ENCODE assay signal across 21 cellular contexts in genomic region chr5:75239681-75240080, GRCh38. TPM values are rescaled to one million over a fixed set of nuclear protein-coding genes. Genes with fewer than 3 reads are reported as not detected.
A peak's percentile ranks its signal among the peaks of the same experiment; 100 is the strongest.
DNase-seq lines count a peak whose midpoint lies in the region; ATAC-seq, FAIRE-seq and TF ChIP-seq lines count a peak whose summit lies in the region.
"Had no signal": no experiment of that assay in that cellular context is flagged by ENCODE, and none has a peak within 500 bp of the region (broad histone marks: within the 10 kb centered on the region; RNA-seq: fewer than 3 reads in every experiment).

No MANE protein-coding gene starts in this region.

- no peaks in the 10 kb centered on the region for H3K9me1 ChIP-seq in keratinocyte (ENCODE audit: control insufficient read depth, extremely low read depth, insufficient read depth, low read length)

- H2AFZ ChIP-seq in mammary epithelial cell (ENCODE audit: low read depth, low read length) (peak overlapping the region; percentile 43), keratinocyte (ENCODE audit: control insufficient read depth, low read length) (no peak overlapping the region)

- H3K79me2 ChIP-seq in mammary epithelial cell (ENCODE audit: insufficient read depth, low read length) (no peaks in the 10 kb centered on the region), keratinocyte (ENCODE audit: control insufficient read depth, insufficient read depth, low read length) (no peaks in the 10 kb centered on the region)

- no TSS peak for BruUV-seq in mammary epithelial cell (replicated peaks; lab: Mats Ljungman, UMichigan)

- H3K27ac ChIP-seq in mammary epithelial cell (ENCODE audit: insufficient read depth, low read depth, low read length) = peak overlapping the region; percentile 42
- H3K27ac ChIP-seq in keratinocyte (ENCODE audit: control insufficient read depth, insufficient read depth, low read length) = peak overlapping the region; percentile 1
- H3K27ac ChIP-seq: cardiac muscle cell, stomach, vagina had no signal

- peak; percentile 66 for FAIRE-seq in keratinocyte (lab: Jason Lieb, UNC)

- H3K4me2 ChIP-seq in mammary epithelial cell (ENCODE audit: insufficient read depth, low read depth, low read length) (peak overlapping the region; percentile 71), keratinocyte (ENCODE audit: control insufficient read depth, extremely low read depth, insufficient read depth, low read depth, low read length) (peak overlapping the region; percentile 47)

- H3K36me3 ChIP-seq in mammary epithelial cell (ENCODE audit: insufficient read depth, low read length) = no peaks in the 10 kb centered on the region
- no peaks in the 10 kb centered on the region for H3K36me3 ChIP-seq in keratinocyte (ENCODE audit: control insufficient read depth in 2 of 2, extremely low read depth in 1 of 2, insufficient read depth in 2 of 2, low read length in 2 of 2)
- H3K36me3 ChIP-seq: cardiac muscle cell, stomach, vagina had no signal

- TF ChIP-seq CTCF in mammary epithelial cell (conservative IDR thresholded peaks at IDR 0.05 in 1 of 2, IDR thresholded peaks at IDR 0.05 in 1 of 2; ENCODE audit: extremely low read depth in 1 of 2, insufficient read depth in 1 of 2, low read depth in 1 of 2, low read length in 2 of 2) = peak in 1 of 2 donors; percentile 19
- TF ChIP-seq CTCF in keratinocyte (optimal IDR thresholded peaks at IDR 0.05 in 1 of 3, IDR thresholded peaks at IDR 0.05 in 1 of 3, conservative IDR thresholded peaks at IDR 0.05 in 1 of 3; ENCODE audit: extremely low read depth in 1 of 3, insufficient read depth in 2 of 3, low read length in 3 of 3) = peak in 1 of 3 experiments; percentile 7

- H3K27me3 ChIP-seq in mammary epithelial cell (ENCODE audit: insufficient read depth, low read length) = no peaks in the 10 kb centered on the region
- no peaks in the 10 kb centered on the region for H3K27me3 ChIP-seq in keratinocyte (ENCODE audit: control insufficient read depth, extremely low read depth, insufficient read depth, low read length)
- H3K27me3 ChIP-seq: cardiac muscle cell, stomach, vagina had no signal

- H3K4me3 ChIP-seq in mammary epithelial cell (replicated peaks in 1 of 3; ENCODE audit: insufficient read depth in 1 of 3, low read depth in 2 of 3, low read length in 3 of 3) (peak overlapping the region in 1 of 3 experiments; percentile 11), keratinocyte (ENCODE audit: control insufficient read depth in 2 of 3, extremely low read depth in 1 of 3, insufficient read depth in 2 of 3, low read depth in 1 of 3, low read length in 3 of 3) (no peak overlapping the region)
- H3K4me3 ChIP-seq: cardiac muscle cell, stomach, vagina had no signal

- no peak for ATAC-seq in HG03025 (IDR thresholded peaks at IDR 0.05; ENCODE audit: low FRiP score, unreplicated experiment)
- ATAC-seq: SK-N-SH treated with all-trans-retinoic acid at 6 μM for 48 hours had no signal

- in situ Hi-C loops in mammary epithelial cell (cut with MboI; ENCODE audit: low sequenced_read_pairs in 2 of 2) = no loop called here

- dilution Hi-C loops in mammary epithelial cell (cut with HindIII; ENCODE audit: low sequenced_read_pairs) = no loop called here
- dilution Hi-C loops in keratinocyte (cut with MboI; ENCODE audit: extremely low pct_ligation_motif_present, low sequenced_read_pairs) = no loop called here

- DNase-seq in A172 (ENCODE audit: low spot score) (peak; percentile 8), HPDE6-E6E7 (ENCODE audit: extremely low spot score) (peak; percentile 54), mammary epithelial cell (peak; percentile 68), keratinocyte (ENCODE audit: low read depth, low spot score) (no peak), globus pallidus (ENCODE audit: low spot score) (no peak), NCI-H748 (lab: John Stamatoyannopoulos, UW; ENCODE audit: unreplicated experiment) (no peak), T-helper 9 cell (no peak)
- DNase-seq: activated CD4-positive, alpha-beta T cell treated with anti-CD3 and anti-CD28 coated beads, Interleukin-2, amount 50 U/mL, for 48 hours; activated naive CD8-positive, alpha-beta T cell treated with anti-CD3 and anti-CD28 coated beads for 36 hours; activated T-cell treated with anti-CD3 and anti-CD28 coated beads, Interleukin-2, amount 50 U/mL, for 24 hours; CD4-positive, alpha-beta T cell; effector CD8-positive, alpha-beta T cell; GOT3; MV-4-11; NCI-H2029; NCI-H524 treated with DMSO at 0.1 percent for 48 hours; stomach had no signal

- H3K4me1 ChIP-seq in mammary epithelial cell (ENCODE audit: insufficient read depth, low read length) (peaks cover 42% of the 10 kb centered on the region), keratinocyte (ENCODE audit: control insufficient read depth, extremely low read depth, insufficient read depth, low read length) (peaks cover 39% of the 10 kb centered on the region)

- CTCF ChIA-PET in mammary epithelial cell (lab: Charles Lee; ENCODE audit: low non-redundant PET) = no interaction called here

- peak overlapping the region; percentile 17 for H3K9ac ChIP-seq in mammary epithelial cell (ENCODE audit: insufficient read depth, low read length)
- H3K9ac ChIP-seq in keratinocyte (ENCODE audit: control insufficient read depth, extremely low read depth, insufficient read depth, low read length) = no peak overlapping the region

- WGBS in mammary epithelial cell (ENCODE audit: low coverage, missing lambda C conversion rate) = 4% methylated on average over 2 of the region's 2 CpGs

- H4K20me1 ChIP-seq in mammary epithelial cell (ENCODE audit: insufficient read depth, low read length) (no peaks in the 10 kb centered on the region), keratinocyte (ENCODE audit: control insufficient read depth, extremely low read depth, insufficient read depth, low read length) (no peaks in the 10 kb centered on the region)

- H3K9me3 ChIP-seq in mammary epithelial cell (replicated peaks; ENCODE audit: insufficient read depth, low read length) (no peaks in the 10 kb centered on the region), keratinocyte (ENCODE audit: control insufficient read depth, low read depth, low read length) (no peaks in the 10 kb centered on the region)
- H3K9me3 ChIP-seq: stomach, vagina had no signal

- intact Hi-C loops in mammary epithelial cell (cut with micrococcal nuclease) = no loop called here

RNA-seq across cellular contexts. Expression of gene ANKRD31, which starts 3.0 kb away (rescaled TPM):
- not detected in 2 replicates for total RNA-seq in A172 (2014; rRNA removed; shearing (Covaris generic))
- total RNA-seq in mammary epithelial cell = under 1 TPM; 0.26 to 0.33 TPM
- polyA plus RNA-seq in mammary epithelial cell = 0.05 TPM
- 0.93 TPM for polyA minus RNA-seq in mammary epithelial cell
- 0.03 to 0.18 TPM (median 0.12 TPM) in 3 replicates for polyA plus RNA-seq in keratinocyte
- 0.17 TPM for polyA plus RNA-seq in keratinocyte (2011; ENCODE audit: low read depth)
- 0.03 and 0.09 TPM in 2 replicates for polyA plus RNA-seq in keratinocyte (2011; cell fraction: cytosol; rRNA removed)
- 0.20 and 0.22 TPM in 2 replicates for polyA plus RNA-seq in keratinocyte (2011; cell fraction: nucleus; rRNA removed)
- polyA plus RNA-seq in keratinocyte (2012; ENCODE audit: low replicate concordance) = 0.05 and 0.10 TPM in 2 replicates
- 0.16 TPM in 1 of 3 replicates, not detected in the others for polyA minus RNA-seq in keratinocyte
- not detected for polyA minus RNA-seq in keratinocyte (2011; cell fraction: cytosol; rRNA and poly(A)+ RNA removed)
- 0.39 TPM in 1 of 2 replicates, not detected in the other for polyA minus RNA-seq in keratinocyte (2011; cell fraction: nucleus; rRNA and poly(A)+ RNA removed)

Comparison
In these comparisons a context has a peak if more than half of its experiments do, and no peak if none do; other contexts are left out.
1. DNase-seq: peak in A172 (single experiment), HPDE6-E6E7 (single experiment) and mammary epithelial cell (single experiment); none in keratinocyte (single experiment), globus pallidus (single experiment), NCI-H748 (single experiment) and T-helper 9 cell (single experiment).